ENCODE assay signal across 13 cellular contexts in the genomic region with DNA sequence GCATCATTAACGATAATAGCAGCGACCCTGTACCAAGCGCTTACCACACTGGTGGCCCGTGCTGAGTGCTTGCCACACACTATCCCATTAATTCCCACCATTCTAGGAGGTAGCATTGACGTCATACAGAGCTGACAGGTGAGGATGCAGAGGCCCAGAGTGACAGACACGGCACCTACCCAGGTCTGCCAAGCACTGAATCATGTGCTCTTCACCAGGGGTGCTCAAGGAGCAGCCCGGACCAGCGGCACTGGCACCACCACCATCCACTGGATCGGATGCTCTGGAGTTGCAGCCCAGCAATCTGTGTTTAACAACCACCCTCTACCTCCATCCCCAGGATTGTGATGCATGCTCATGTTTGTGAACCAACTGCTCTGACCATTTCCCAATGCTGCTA. TPM values are rescaled to one million over a fixed set of nuclear protein-coding genes. Genes with fewer than 3 reads are reported as not detected.
DNase-seq lines count a peak whose midpoint lies in the region; ATAC-seq and TF ChIP-seq lines count a peak whose summit lies in the region.
"Had no signal": no experiment of that assay in that cellular context is flagged by ENCODE, and none has a peak within 500 bp of the region (broad histone marks: within the 10 kb centered on the region; RNA-seq: fewer than 3 reads in every experiment).

No MANE protein-coding gene starts in this region.

- no peaks in the 10 kb centered on the region for H3K9me3 ChIP-seq in CD8-positive, alpha-beta T cell (ENCODE audit: low read length)
- H3K9me3 ChIP-seq in naive thymus-derived CD4-positive, alpha-beta T cell (ENCODE audit: control insufficient read depth in 2 of 3, low read length in 3 of 3), result no peaks in the 10 kb centered on the region
- H3K9me3 ChIP-seq: transverse colon had no signal

- H3K36me3 Mint-ChIP-seq in CD8-positive, alpha-beta T cell, result peaks cover 51% of the 10 kb centered on the region
- peaks cover 65% of the 10 kb centered on the region for H3K36me3 Mint-ChIP-seq in activated CD8-positive, alpha-beta T cell treated with anti-CD3 and anti-CD28 coated beads, Interleukin-2, amount 10 ng/mL, durations not matched to agents 7 days and 5 days (ENCODE audit: low read depth)
- peaks cover 0 to 48% (median 21%) of the 10 kb centered on the region in 5 donors for H3K36me3 Mint-ChIP-seq in naive thymus-derived CD4-positive, alpha-beta T cell

- H3K4me1 Mint-ChIP-seq in CD8-positive, alpha-beta T cell (ENCODE audit: low read depth), result peaks cover 67% of the 10 kb centered on the region
- H3K4me1 Mint-ChIP-seq in activated CD8-positive, alpha-beta T cell treated with anti-CD3 and anti-CD28 coated beads, Interleukin-2, amount 10 ng/mL, durations not matched to agents 7 days and 5 days (ENCODE audit: low read depth), result peaks cover 60% of the 10 kb centered on the region
- peaks cover 53 to 76% (median 68%) of the 10 kb centered on the region in 7 donors for H3K4me1 Mint-ChIP-seq in naive thymus-derived CD4-positive, alpha-beta T cell

- peak overlapping the region; percentile 16 for H3K4me3 Mint-ChIP-seq in CD8-positive, alpha-beta T cell
- H3K4me3 Mint-ChIP-seq in activated CD8-positive, alpha-beta T cell treated with anti-CD3 and anti-CD28 coated beads, Interleukin-2, amount 10 ng/mL, durations not matched to agents 7 days and 5 days, result peak overlapping the region; percentile 77
- peak overlapping the region in 9 of 10 donors; percentile 4 to 89 (median 58) for H3K4me3 Mint-ChIP-seq in naive thymus-derived CD4-positive, alpha-beta T cell

- peaks cover 62% of the 10 kb centered on the region for H3K4me1 ChIP-seq in CD8-positive, alpha-beta T cell (ENCODE audit: insufficient read depth, low read length)
- peaks cover 32 to 55% of the 10 kb centered on the region in 2 donors for H3K4me1 ChIP-seq in naive thymus-derived CD4-positive, alpha-beta T cell (ENCODE audit: control insufficient read depth in 2 of 2, insufficient read depth in 2 of 2, low read length in 2 of 2)

- 93 to 94% methylated on average over 9 of the region's 9 CpGs for WGBS in lower leg skin, 2 donors

- no peaks in the 10 kb centered on the region for H3K36me3 ChIP-seq in CD8-positive, alpha-beta T cell (ENCODE audit: insufficient read depth, low read length)
- peaks cover 0 to 11% (median 0%) of the 10 kb centered on the region in 3 experiments for H3K36me3 ChIP-seq in naive thymus-derived CD4-positive, alpha-beta T cell (ENCODE audit: control insufficient read depth in 2 of 3, insufficient read depth in 3 of 3, low read length in 3 of 3)
- H3K36me3 ChIP-seq: transverse colon had no signal

- DNase-seq in CD8-positive, alpha-beta T cell, result no peak
- DNase-seq in GM12864 (ENCODE audit: low read depth) (no peak), AML-193 (lab: John Stamatoyannopoulos, UW) (no peak), lower leg skin (ENCODE audit: low spot score in 2 of 2) (no peak), posterior vena cava (ENCODE audit: low spot score) (no peak)
- no peak for DNase-seq in activated CD8-positive, alpha-beta T cell treated with anti-CD3 and anti-CD28 coated beads, Interleukin-2, amount 10 ng/mL, durations not matched to agents 7 days and 5 days
- no peak for DNase-seq in naive thymus-derived CD4-positive, alpha-beta T cell
- DNase-seq: activated CD4-positive, alpha-beta T cell treated with anti-CD3 and anti-CD28 coated beads, Interleukin-2, amount 50 U/mL, for 48 hours; kidney glomerular epithelial cell; NCI-H2107; NCI-H748 treated with DMSO at 0.1 percent for 48 hours; transverse colon had no signal

- no peaks in the 10 kb centered on the region for H3K27me3 Mint-ChIP-seq in CD8-positive, alpha-beta T cell (ENCODE audit: low read depth)
- H3K27me3 Mint-ChIP-seq in activated CD8-positive, alpha-beta T cell treated with anti-CD3 and anti-CD28 coated beads, Interleukin-2, amount 10 ng/mL, durations not matched to agents 7 days and 5 days (ENCODE audit: low read depth), result no peaks in the 10 kb centered on the region
- no peaks in the 10 kb centered on the region for H3K27me3 Mint-ChIP-seq in naive thymus-derived CD4-positive, alpha-beta T cell

- intact Hi-C loops in CD8-positive, alpha-beta T cell (cut with DNase I, micrococcal nuclease), result loop anchor here in 1 of 2 experiments (2.0 kb wide), 1 partner anchor 17 kb away; no protein-coding TSS in a partner anchor
- intact Hi-C loops in naive thymus-derived CD4-positive, alpha-beta T cell (cut with micrococcal nuclease), result no loop called here
- intact Hi-C loops in lower leg skin (cut with DNase I; ENCODE audit: low total_unique reads), result no loop called here
- intact Hi-C loops in posterior vena cava (cut with DNase I), result loop anchor here in 1 of 2 donors (5.0 kb wide), 1 partner anchor 1740 kb away; no protein-coding TSS in a partner anchor

- no peak overlapping the region for H3K27ac ChIP-seq in CD8-positive, alpha-beta T cell (ENCODE audit: low read depth, low read length)
- H3K27ac ChIP-seq in naive thymus-derived CD4-positive, alpha-beta T cell (ENCODE audit: low read depth, low read length), result no peak overlapping the region

- H3K27ac Mint-ChIP-seq in CD8-positive, alpha-beta T cell, result peak overlapping the region; percentile 9
- H3K27ac Mint-ChIP-seq in activated CD8-positive, alpha-beta T cell treated with anti-CD3 and anti-CD28 coated beads, Interleukin-2, amount 10 ng/mL, durations not matched to agents 7 days and 5 days, result peak overlapping the region; percentile 51
- peak overlapping the region in 2 of 9 donors; percentile 80 to 87 for H3K27ac Mint-ChIP-seq in naive thymus-derived CD4-positive, alpha-beta T cell

- H3K27me3 ChIP-seq in CD8-positive, alpha-beta T cell (ENCODE audit: insufficient read depth, low read length), result no peaks in the 10 kb centered on the region
- H3K27me3 ChIP-seq in naive thymus-derived CD4-positive, alpha-beta T cell (ENCODE audit: control insufficient read depth in 2 of 2, insufficient read depth in 2 of 2, low read length in 2 of 2), result no peaks in the 10 kb centered on the region
- H3K27me3 ChIP-seq: transverse colon had no signal

- ATAC-seq in CD8-positive, alpha-beta T cell, result no peak
- ATAC-seq in activated CD8-positive, alpha-beta T cell treated with anti-CD3 and anti-CD28 coated beads, Interleukin-2, amount 10 ng/mL, durations not matched to agents 7 days and 5 days, result no peak
- no peak for ATAC-seq in naive thymus-derived CD4-positive, alpha-beta T cell

- CTCF ChIA-PET in CD8-positive, alpha-beta T cell (lab: Charles Lee), result interaction anchor here (13.5 kb wide), 1 partner anchor 37 kb away, joined by 121 read pairs; no protein-coding TSS in a partner anchor
- CTCF ChIA-PET in activated CD8-positive, alpha-beta T cell treated with anti-CD3 and anti-CD28 coated beads, Interleukin-2, amount 10 ng/mL, durations not matched to agents 7 days and 5 days (lab: Charles Lee), result interaction anchor here (1.2 to 10.8 kb wide), 2 partner anchors 38 kb away, joined by 3 to 98 read pairs; no protein-coding TSS in a partner anchor
- CTCF ChIA-PET in naive thymus-derived CD4-positive, alpha-beta T cell (lab: Charles Lee), result no interaction called here

- no peak for TF ChIP-seq POLR2A in lower leg skin (IDR thresholded peaks at IDR 0.05)

- no peak for TF ChIP-seq CTCF in CD8-positive, alpha-beta T cell (IDR thresholded peaks at IDR 0.05)
- TF ChIP-seq CTCF in GM12864 (IDR thresholded peaks at IDR 0.05; ENCODE audit: low read depth, low read length, missing control alignments), result no peak
- TF ChIP-seq CTCF in lower leg skin (IDR thresholded peaks at IDR 0.05), result no peak

- H3K9me3 Mint-ChIP-seq in CD8-positive, alpha-beta T cell, result no peaks in the 10 kb centered on the region
- no peaks in the 10 kb centered on the region for H3K9me3 Mint-ChIP-seq in activated CD8-positive, alpha-beta T cell treated with anti-CD3 and anti-CD28 coated beads, Interleukin-2, amount 10 ng/mL, durations not matched to agents 7 days and 5 days (ENCODE audit: insufficient read depth)
- H3K9me3 Mint-ChIP-seq in naive thymus-derived CD4-positive, alpha-beta T cell, result peaks cover 0 to 3% (median 0%) of the 10 kb centered on the region in 11 donors

- H3K4me3 ChIP-seq in CD8-positive, alpha-beta T cell (ENCODE audit: low read depth, low read length), result no peak overlapping the region
- peak overlapping the region; percentile 89 for H3K4me3 ChIP-seq in GM12864 (ENCODE audit: low read depth, low read length)
- no peak overlapping the region for H3K4me3 ChIP-seq in naive thymus-derived CD4-positive, alpha-beta T cell (ENCODE audit: low read length)
- no peak overlapping the region for H3K4me3 ChIP-seq in lower leg skin (ENCODE audit: low read depth, poor library complexity, severe bottlenecking)

- POLR2A ChIA-PET in CD8-positive, alpha-beta T cell (lab: Charles Lee), result no interaction called here
- POLR2A ChIA-PET in activated CD8-positive, alpha-beta T cell treated with anti-CD3 and anti-CD28 coated beads, Interleukin-2, amount 10 ng/mL, durations not matched to agents 7 days and 5 days (lab: Charles Lee), result no interaction called here
- POLR2A ChIA-PET in naive thymus-derived CD4-positive, alpha-beta T cell (lab: Charles Lee), result interaction anchor here (1.5 kb wide), 1 partner anchor 38 kb away, joined by 3 read pairs; no protein-coding TSS in a partner anchor

RNA-seq across cellular contexts. Expression of a gene that starts 3.4 kb away (rescaled TPM):
- total RNA-seq in CD8-positive, alpha-beta T cell, result 100 to 1,000 TPM; 133 to 134 TPM
- total RNA-seq in activated CD8-positive, alpha-beta T cell treated with anti-CD3 and anti-CD28 coated beads, Interleukin-2, amount 10 ng/mL, durations not matched to agents 7 days and 5 days, result 100 to 1,000 TPM; 132 to 138 TPM
- 100 to 1,000 TPM; 124 to 234 (median 131) TPM for total RNA-seq in naive thymus-derived CD4-positive, alpha-beta T cell
- polyA plus RNA-seq in naive thymus-derived CD4-positive, alpha-beta T cell, result 10 to 100 TPM; 28.9 to 45.2 TPM
- total RNA-seq in lower leg skin (100 to 1,000 TPM in 1 of 4 donors, 10 to 100 TPM in 3; 91.2 to 123 (median 98.1) TPM), posterior vena cava (10 to 100 TPM; 56.7 to 77.5 TPM)

RNA-seq across cellular contexts. Expression of a gene that starts 57.0 kb away (rescaled TPM):
- not detected for total RNA-seq in CD8-positive, alpha-beta T cell
- not detected for total RNA-seq in activated CD8-positive, alpha-beta T cell treated with anti-CD3 and anti-CD28 coated beads, Interleukin-2, amount 10 ng/mL, durations not matched to agents 7 days and 5 days
- total RNA-seq in naive thymus-derived CD4-positive, alpha-beta T cell, result 1 to 10 TPM in 1 of 5 experiments, under 1 TPM in 1, not detected in 3; 0.98 to 1.1 TPM
- polyA plus RNA-seq in naive thymus-derived CD4-positive, alpha-beta T cell, result 1 to 10 TPM in 1 of 2 donors, not detected in 1; 1.2 TPM
- 100 to 1,000 TPM; 399 to 695 (median 446) TPM for total RNA-seq in lower leg skin
- total RNA-seq in posterior vena cava, result 1,000 to 10,000 TPM in 1 of 2 donors, 100 to 1,000 TPM in 1; 993 to 1,026 TPM
- total RNA-seq: T-helper 2 cell treated with Interferon-gamma antibody and Interleukin-4, amounts not matched to agents 100 ng/mL and 5 ng/mL, for 36 hours had no signal

Comparison
In these comparisons a context has a peak if more than half of its experiments do, and no peak if none do; other contexts are left out.
1. H3K4me3 Mint-ChIP-seq: peak in every context shown above with its lines; median percentile 77 in activated CD8-positive, alpha-beta T cell treated with anti-CD3 and anti-CD28 coated beads, Interleukin-2, amount 10 ng/mL, durations not matched to agents 7 days and 5 days; 58 in naive thymus-derived CD4-positive, alpha-beta T cell; 16 in CD8-positive, alpha-beta T cell.
2. RNA of a gene that starts 57.0 kb away (total RNA-seq): 993 to 1,026 TPM in posterior vena cava and 399 to 695 TPM in lower leg skin; 0.98 to 1.1 TPM in naive thymus-derived CD4-positive, alpha-beta T cell, not detected in CD8-positive, alpha-beta T cell and not detected in activated CD8-positive, alpha-beta T cell treated with anti-CD3 and anti-CD28 coated beads, Interleukin-2, amount 10 ng/mL, durations not matched to agents 7 days and 5 days; every median in the first group is over 100 times any median in the second.